25 cellular contexts compared by ENCODE assay signal in genomic region chr16:19774024-19774423, GRCh38.
"Had no signal": no experiment of that assay in that cellular context is flagged by ENCODE, and none has a peak within 500 bp of the region (broad histone marks: within the 10 kb centered on the region; RNA-seq: fewer than 3 reads in every experiment).

No MANE protein-coding gene starts in this region.

- DNase-seq: activated CD4-positive, alpha-beta memory T cell treated with anti-CD3 and anti-CD28 coated beads for 36 hours; activated CD4-positive, alpha-beta T cell treated with anti-CD3 and anti-CD28 coated beads for 36 hours; activated CD4-positive, alpha-beta T cell treated with anti-CD3 and anti-CD28 coated beads, Interleukin-2, amount 10 ng/mL, durations not matched to agents 24 days and 14 days; activated CD4-positive, CD25-positive, alpha-beta regulatory T cell; activated CD4-positive, CD25-positive, alpha-beta regulatory T cell treated with anti-CD3 and anti-CD28 coated beads, Interleukin-2, amount 50 U/mL, for 72 hours; activated CD8-positive, alpha-beta memory T cell treated with anti-CD3 and anti-CD28 coated beads, Interleukin-2, amount 50 U/mL, for 48 hours; activated gamma-delta T cell treated with Interleukin-2 at 50 U/mL for 16 hours; activated naive CD4-positive, alpha-beta T cell treated with anti-CD3 and anti-CD28 coated beads, Interleukin-2, amount 50 U/mL, for 16 hours; activated naive CD4-positive, alpha-beta T cell treated with Interleukin-2 at 50 U/mL for 16 hours; activated T-cell treated with anti-CD3 and anti-CD28 coated beads for 4 hours; activated T-cell treated with anti-CD3 and anti-CD28 coated beads, Interleukin-2, amount 50 U/mL, for 24 hours; activated T-cell treated with anti-CD3 and anti-CD28 coated beads, Interleukin-2, amount 50 U/mL, for 72 hours; amniotic stem cell; anterior cingulate cortex; brain microvascular endothelial cell; effector CD8-positive, alpha-beta T cell; foreskin fibroblast; T-helper 2 cell had no signal

- H3K9me3 Mint-ChIP-seq: activated T-cell treated with anti-CD3 and anti-CD28 coated beads, Interleukin-2, amount 50 U/mL, for 24 hours had no signal

- H3K27ac Mint-ChIP-seq: activated CD4-positive, alpha-beta memory T cell treated with anti-CD3 and anti-CD28 coated beads for 36 hours; activated CD4-positive, alpha-beta T cell treated with anti-CD3 and anti-CD28 coated beads for 36 hours; activated CD4-positive, alpha-beta T cell treated with anti-CD3 and anti-CD28 coated beads, Interleukin-2, amount 10 ng/mL, durations not matched to agents 24 days and 14 days; activated naive CD8-positive, alpha-beta T cell; activated T-cell treated with anti-CD3 and anti-CD28 coated beads, Interleukin-2, amount 50 U/mL, for 24 hours; activated T-cell treated with anti-CD3 and anti-CD28 coated beads, Interleukin-2, amount 50 U/mL, for 72 hours had no signal

- ATAC-seq: activated CD4-positive, alpha-beta T cell treated with anti-CD3 and anti-CD28 coated beads for 36 hours; activated T-cell treated with anti-CD3 and anti-CD28 coated beads, Interleukin-2, amount 50 U/mL, for 72 hours; esophagus mucosa had no signal

- H3K27ac ChIP-seq: brain microvascular endothelial cell had no signal

- H3K4me1 Mint-ChIP-seq: activated CD4-positive, alpha-beta T cell treated with anti-CD3 and anti-CD28 coated beads, Interleukin-2, amount 10 ng/mL, durations not matched to agents 24 days and 14 days; central memory CD8-positive, alpha-beta T cell had no signal

- H3K27me3 Mint-ChIP-seq: activated CD4-positive, alpha-beta memory T cell treated with anti-CD3 and anti-CD28 coated beads for 36 hours; activated CD4-positive, alpha-beta T cell treated with anti-CD3 and anti-CD28 coated beads for 36 hours; activated CD4-positive, alpha-beta T cell treated with anti-CD3 and anti-CD28 coated beads, Interleukin-2, amount 10 ng/mL, durations not matched to agents 24 days and 14 days; activated naive CD8-positive, alpha-beta T cell; activated T-cell treated with anti-CD3 and anti-CD28 coated beads, Interleukin-2, amount 50 U/mL, for 24 hours; central memory CD8-positive, alpha-beta T cell had no signal

- H3K36me3 Mint-ChIP-seq: activated CD4-positive, alpha-beta memory T cell treated with anti-CD3 and anti-CD28 coated beads for 36 hours had no signal

- H3K4me3 Mint-ChIP-seq: activated CD4-positive, alpha-beta memory T cell treated with anti-CD3 and anti-CD28 coated beads for 36 hours; activated CD4-positive, alpha-beta T cell treated with anti-CD3 and anti-CD28 coated beads for 36 hours; activated CD4-positive, alpha-beta T cell treated with anti-CD3 and anti-CD28 coated beads, Interleukin-2, amount 10 ng/mL, durations not matched to agents 24 days and 14 days; activated naive CD8-positive, alpha-beta T cell; activated T-cell treated with anti-CD3 and anti-CD28 coated beads, Interleukin-2, amount 50 U/mL, for 24 hours; activated T-cell treated with anti-CD3 and anti-CD28 coated beads, Interleukin-2, amount 50 U/mL, for 72 hours; central memory CD8-positive, alpha-beta T cell had no signal

- FAIRE-seq: astrocyte, bronchial epithelial cell, colon, frontal cortex had no signal

- H3K36me3 ChIP-seq: brain microvascular endothelial cell had no signal

- H3K27me3 ChIP-seq: brain microvascular endothelial cell had no signal
